In genomic region chr4:54082168-54082567, GRCh38 we compare ENCODE assay signal across 11 cellular contexts. TPM values are rescaled to one million over a fixed set of nuclear protein-coding genes. Genes with fewer than 3 reads are reported as not detected.
DNase-seq lines count a peak whose midpoint lies in the region; ATAC-seq, FAIRE-seq and TF ChIP-seq lines count a peak whose summit lies in the region.
"Had no signal": no experiment of that assay in that cellular context is flagged by ENCODE, and none has a peak within 500 bp of the region (broad histone marks: within the 10 kb centered on the region; RNA-seq: fewer than 3 reads in every experiment).

No MANE protein-coding gene starts in this region.

- H2BK20ac ChIP-seq in IMR-90 (ENCODE audit: low read depth, low read length) = peak overlapping the region; percentile 99

- H4K5ac ChIP-seq in IMR-90 (ENCODE audit: low read depth, low read length) = no peak overlapping the region

- H4K8ac ChIP-seq in IMR-90 (ENCODE audit: low read depth in 2 of 2, low read length in 2 of 2) = peak overlapping the region in 1 of 2 experiments; percentile 70; a peak in 2 of 4 replicates

- no peak overlapping the region for H2AK9ac ChIP-seq in IMR-90 (replicated peaks; ENCODE audit: low read depth, low read length, poor library complexity)

- peak overlapping the region; percentile 96; the same call in 1 of the 2 replicates for H3K23ac ChIP-seq in IMR-90 (ENCODE audit: low read depth, low read length)

- H3K9me3 ChIP-seq in IMR-90 (ENCODE audit: control insufficient read depth, insufficient read depth, low read length) = no peaks in the 10 kb centered on the region

- in situ Hi-C loops in IMR-90 (cut with MboI; ENCODE audit: low sequenced_read_pairs) = no loop called here

- intact Hi-C loops in IMR-90 (cut with micrococcal nuclease) = loop anchor here (5.0 kb wide), 2 partner anchors 70 to 85 kb away; no protein-coding TSS in a partner anchor

- H3K18ac ChIP-seq in IMR-90 (ENCODE audit: low read depth, low read length) = peak overlapping the region; percentile 72

- peak overlapping the region; percentile 64 for H3K56ac ChIP-seq in IMR-90 (ENCODE audit: extremely low read depth, insufficient read depth, low read length)

- no TSS peak for BruUV-seq in IMR-90 (replicated peaks; lab: Mats Ljungman, UMichigan)

- peak overlapping the region; percentile 88 for H2BK5ac ChIP-seq in IMR-90 (ENCODE audit: low read depth, low read length, poor library complexity, severe bottlenecking)

- dilution Hi-C loops in IMR-90 (cut with HindIII; ENCODE audit: low sequenced_read_pairs, unreplicated experiment) = no loop called here

- ATAC-seq in IMR-90 (ENCODE audit: low read depth) (peak; percentile 87), HG03039 (IDR thresholded peaks at IDR 0.05; ENCODE audit: unreplicated experiment) (no peak), HG03442 (IDR thresholded peaks at IDR 0.05; ENCODE audit: unreplicated experiment) (no peak)

- H3K27ac ChIP-seq in IMR-90 (ENCODE audit: insufficient read depth, low read length) = peak overlapping the region; percentile 48; the same call in 1 of the 2 replicates

- H3K4me3 ChIP-seq in BJ (ENCODE audit: low read depth, low read length) (no peak overlapping the region), IMR-90 (ENCODE audit: insufficient read depth, low read depth, low read length) (no peak overlapping the region), bronchial epithelial cell (ENCODE audit: low read depth, low read length) (no peak overlapping the region)

- H2AFZ ChIP-seq in IMR-90 (replicated peaks; ENCODE audit: low read length, poor library complexity) = no peak overlapping the region

- WGBS in IMR-90 (ENCODE audit: extremely low coverage in 2 of 2, insufficient read length in 1 of 2), 2 experiments = no CpG with 5 or more reads among the region's 1 CpG

- H3K4ac ChIP-seq in IMR-90 (ENCODE audit: low read depth, low read length) = peak overlapping the region; percentile 97; the same call in 1 of the 2 replicates

- TF ChIP-seq CTCF in BJ (IDR thresholded peaks at IDR 0.05; ENCODE audit: insufficient read depth, low read depth, low read length) = no peak
- TF ChIP-seq CTCF in IMR-90 (conservative IDR thresholded peaks at IDR 0.05; ENCODE audit: low read depth, low read length) = no peak
- no peak for TF ChIP-seq CTCF in bronchial epithelial cell (IDR thresholded peaks at IDR 0.05; ENCODE audit: insufficient read depth, low read length, severe bottlenecking)

- H2BK120ac ChIP-seq in IMR-90 (ENCODE audit: low read depth, low read length) = peak overlapping the region; percentile 99

- peaks cover 4 to 25% of the 10 kb centered on the region in 2 experiments; a peak in 2 of 4 replicates for H3K79me1 ChIP-seq in IMR-90 (ENCODE audit: low read depth in 1 of 2, low read length in 2 of 2)

- H2AK5ac ChIP-seq in IMR-90 (ENCODE audit: low read depth, low read length) = no peak overlapping the region

- DNase-seq in BJ (ENCODE audit: low read depth) (peak; percentile 96), IMR-90 (peak; percentile 100), bronchial epithelial cell (ENCODE audit: low read depth) (peak; percentile 99), lung microvascular endothelial cell (ENCODE audit: low read depth in 2 of 2) (peak; percentile 81 to 97), NCI-H1436 treated with DMSO at 0.1 percent for 48 hours (lab: John Stamatoyannopoulos, UW) (no peak), amygdala (lab: John Stamatoyannopoulos, UW) (no peak)
- DNase-seq: stimulated activated CD4-positive, alpha-beta T cell treated with anti-CD3 and anti-CD28 coated beads, Interleukin-2, amount 100 ng/mL, for 48 hours had no signal

- H2BK15ac ChIP-seq in IMR-90 (ENCODE audit: low read depth, low read length) = peak overlapping the region; percentile 86; the same call in 2 of the 3 replicates

- peak overlapping the region; percentile 41; the same call in 1 of the 2 replicates for H4K91ac ChIP-seq in IMR-90 (ENCODE audit: insufficient read depth, low read depth, low read length)

- H3K36me3 ChIP-seq in BJ (ENCODE audit: control insufficient read depth, insufficient read depth, low read length) (no peaks in the 10 kb centered on the region), IMR-90 (ENCODE audit: control insufficient read depth, insufficient read depth, low read length) (no peaks in the 10 kb centered on the region), bronchial epithelial cell (ENCODE audit: control insufficient read depth, insufficient read depth, low read length) (no peaks in the 10 kb centered on the region)

- peak overlapping the region; percentile 59 for H3K4me2 ChIP-seq in IMR-90 (ENCODE audit: low read depth, low read length)

- H3K27me3 ChIP-seq in BJ (ENCODE audit: control insufficient read depth, insufficient read depth, low read length) (no peaks in the 10 kb centered on the region), IMR-90 (ENCODE audit: control insufficient read depth, insufficient read depth, low read length) (no peaks in the 10 kb centered on the region), bronchial epithelial cell (ENCODE audit: control insufficient read depth, insufficient read depth, low read length) (no peaks in the 10 kb centered on the region)

- no peak overlapping the region for H3K9ac ChIP-seq in IMR-90 (ENCODE audit: low read depth, low read length)

- H4K20me1 ChIP-seq in IMR-90 (ENCODE audit: insufficient read depth, low read length) = no peaks in the 10 kb centered on the region

- POLR2A ChIA-PET in BJ (lab: Charles Lee) = no interaction called here
- POLR2A ChIA-PET in IMR-90 (lab: Charles Lee; ENCODE audit: unreplicated experiment) = no interaction called here

- CTCF ChIA-PET in BJ (lab: Yijun Ruan, JAX) (no interaction called here), IMR-90 (lab: Yijun Ruan, JAX) (no interaction called here)

- peak; percentile 95 for FAIRE-seq in bronchial epithelial cell (lab: Jason Lieb, UNC)

- H3K4me1 ChIP-seq in IMR-90 (ENCODE audit: control insufficient read depth, insufficient read depth, low read length) = peaks cover 16% of the 10 kb centered on the region

- TF ChIP-seq RAD21 in IMR-90 (IDR thresholded peaks at IDR 0.05; ENCODE audit: low read length) = no peak

- TF ChIP-seq POLR2A in IMR-90 (IDR thresholded peaks at IDR 0.05; ENCODE audit: low read depth, low read length) = no peak

- H3K9me1 ChIP-seq in IMR-90 (ENCODE audit: insufficient read depth, low read length) = peaks cover 17% of the 10 kb centered on the region

- peak overlapping the region; percentile 50; the same call in 1 of the 2 replicates for H3K14ac ChIP-seq in IMR-90 (replicated peaks; ENCODE audit: low read depth, low read length)

TF ChIP-seq in IMR-90, 13 proteins besides CTCF, POLR2A, EP300 and RAD21:
- TF ChIP-seq CEBPB (IDR thresholded peaks at IDR 0.05; ENCODE audit: low read depth, low read length) = peak; percentile 81
- TF ChIP-seq USF2 (IDR thresholded peaks at IDR 0.05; ENCODE audit: low read depth, low read length) = no peak
- peak; percentile 97 for TF ChIP-seq RCOR1 (IDR thresholded peaks at IDR 0.05; ENCODE audit: insufficient replicate concordance, low read length)
- no peak for TF ChIP-seq ELK1 (IDR thresholded peaks at IDR 0.05; ENCODE audit: borderline replicate concordance, low read depth, low read length)
- TF ChIP-seq NFE2L2 (IDR thresholded peaks at IDR 0.05; ENCODE audit: low read depth, low read length) = no peak
- TF ChIP-seq MAZ (IDR thresholded peaks at IDR 0.05; ENCODE audit: borderline replicate concordance, low read depth, low read length) = no peak
- peak; percentile 94 for TF ChIP-seq FOS (IDR thresholded peaks at IDR 0.05; ENCODE audit: low read depth, low read length)
- no peak for TF ChIP-seq MXI1 (IDR thresholded peaks at IDR 0.05; ENCODE audit: borderline replicate concordance, low read depth, low read length)
- TF ChIP-seq SMC3 (IDR thresholded peaks at IDR 0.05; ENCODE audit: low read depth, low read length) = no peak
- TF ChIP-seq RFX5 (IDR thresholded peaks at IDR 0.05; ENCODE audit: low read depth, low read length) = no peak
- no peak for TF ChIP-seq CHD1 (IDR thresholded peaks at IDR 0.05; ENCODE audit: low read depth, low read length)
- TF ChIP-seq BHLHE40 (IDR thresholded peaks at IDR 0.05; ENCODE audit: low read depth, low read length) = 0 out of 2 replicates have a peak, but pooled peaks have one; percentile 41
- TF ChIP-seq MAFK (IDR thresholded peaks at IDR 0.05; ENCODE audit: low read depth, low read length) = no peak
TF ChIP-seq in IMR-90: peak in this region for 4.

RNA-seq across cellular contexts. Expression of gene CHIC2, which starts 17.8 kb away (rescaled TPM):
- polyA plus RNA-seq in BJ (2011; rRNA removed) (15.6 and 28.2 TPM in 2 replicates), IMR-90 (2012; rRNA removed) (18.8 and 20.4 TPM in 2 replicates)
- 12.7 and 14.0 TPM in 2 replicates for polyA minus RNA-seq in BJ (2011; rRNA and poly(A)+ RNA removed)
- total RNA-seq in IMR-90 (2012; rRNA removed) (26.3 and 65.0 TPM in 2 replicates), bronchial epithelial cell (36.1 and 42.2 TPM in 2 replicates), lung microvascular endothelial cell (48.2 and 95.0 TPM in 2 replicates)
- polyA plus RNA-seq in IMR-90 (2012; cell fraction: cytosol; rRNA removed) = 25.1 and 34.5 TPM in 2 replicates
- 13.2 and 17.0 TPM in 2 replicates for polyA plus RNA-seq in IMR-90 (2012; cell fraction: nucleus; rRNA removed; ENCODE audit: low replicate concordance)

RNA-seq across cellular contexts. Expression of gene GSX2, which starts 17.8 kb away (rescaled TPM):
- polyA plus RNA-seq in BJ (2011; rRNA removed) (not detected in 2 replicates), IMR-90 (2012; rRNA removed) (not detected in 2 replicates)
- not detected in 2 replicates for polyA minus RNA-seq in BJ (2011; rRNA and poly(A)+ RNA removed)
- total RNA-seq in IMR-90 (2012; rRNA removed) (not detected in 2 replicates), bronchial epithelial cell (not detected in 2 replicates), lung microvascular endothelial cell (not detected in 2 replicates)
- polyA plus RNA-seq in IMR-90 (2012; cell fraction: cytosol; rRNA removed) = 0.03 TPM in 1 of 2 replicates, not detected in the other
- polyA plus RNA-seq in IMR-90 (2012; cell fraction: nucleus; rRNA removed; ENCODE audit: low replicate concordance) = not detected in 2 replicates
- total RNA-seq: activated CD8-positive, alpha-beta memory T cell treated with anti-CD3 and anti-CD28 coated beads for 36 hours; mesothelial cell of epicardium had no signal

Comparison
In these comparisons a context has a peak if more than half of its experiments do, and no peak if none do; other contexts are left out.
1. DNase-seq: peak in BJ (single experiment), IMR-90 (single experiment), bronchial epithelial cell (single experiment) and lung microvascular endothelial cell (2 of 2); none in NCI-H1436 treated with DMSO at 0.1 percent for 48 hours (single experiment) and amygdala (0 of 56).